23 cellular contexts compared by ENCODE assay signal in the genomic region with DNA sequence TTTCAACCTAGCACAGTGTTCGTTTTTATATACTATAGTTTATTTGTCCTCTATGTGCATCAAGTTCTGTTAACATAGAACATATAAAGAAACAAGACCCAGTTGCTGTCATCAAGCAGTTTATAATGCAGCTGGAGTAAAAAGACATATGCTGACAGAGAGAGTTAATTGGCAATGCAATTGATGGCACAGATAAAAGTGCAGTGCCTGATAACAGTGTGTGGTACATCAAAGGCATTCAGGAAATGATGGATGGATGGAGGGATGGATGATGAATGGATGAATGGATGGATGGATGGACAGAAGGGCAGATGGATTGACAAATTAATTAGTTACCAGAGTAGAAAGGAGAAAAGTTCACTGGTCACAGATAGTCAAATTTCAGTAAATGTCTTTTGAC.
"Had no signal": no experiment of that assay in that cellular context is flagged by ENCODE, and none has a peak within 500 bp of the region (broad histone marks: within the 10 kb centered on the region; RNA-seq: fewer than 3 reads in every experiment).

No MANE protein-coding gene starts in this region.

- ATAC-seq: effector memory CD8-positive, alpha-beta T cell; esophagus mucosa; gastrocnemius medialis; heart right ventricle; left cardiac atrium; left lobe of liver; left ventricle myocardium superior; lower lobe of right lung; mucosa of descending colon had no signal

- DNase-seq: effector CD8-positive, alpha-beta T cell; effector memory CD8-positive, alpha-beta T cell; endodermal cell; erythroblast; esophagus squamous epithelium; foreskin fibroblast; foreskin melanocyte; gastrocnemius medialis; glutamatergic neuron; head of caudate nucleus; heart right ventricle; hippocampal formation; left cardiac atrium; left ventricle myocardium superior; lower lobe of right lung; mesenchymal stem cell; mucosa of descending colon; naive B cell had no signal

- FAIRE-seq: colon, islet of Langerhans, keratinocyte had no signal
